21 cellular contexts compared by ENCODE assay signal in the genomic region with DNA sequence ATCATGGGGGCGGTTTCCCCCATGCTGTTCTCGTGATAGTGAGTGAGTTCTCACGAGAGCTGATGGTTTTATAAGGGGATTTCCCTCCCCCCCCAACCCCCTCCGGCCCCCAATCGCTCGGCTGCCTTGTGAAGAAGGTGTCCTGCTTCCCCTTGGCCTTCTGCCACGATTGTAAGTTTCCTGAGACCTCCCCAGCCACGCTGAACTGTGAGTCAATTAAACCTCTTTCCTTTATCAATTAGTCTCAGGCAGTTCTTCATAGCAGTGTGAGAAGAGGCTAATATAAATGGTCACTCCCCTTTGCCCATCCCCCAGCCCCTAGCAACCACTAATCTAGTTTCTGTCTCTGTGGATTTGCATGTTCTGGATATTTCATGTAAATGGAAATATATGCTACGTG. TPM values are rescaled to one million over a fixed set of nuclear protein-coding genes. Genes with fewer than 3 reads are reported as not detected.
DNase-seq lines count a peak whose midpoint lies in the region; ATAC-seq, FAIRE-seq and TF ChIP-seq lines count a peak whose summit lies in the region.
"Had no signal": no experiment of that assay in that cellular context is flagged by ENCODE, and none has a peak within 500 bp of the region (broad histone marks: within the 10 kb centered on the region; RNA-seq: fewer than 3 reads in every experiment).

No MANE protein-coding gene starts in this region.

- H3K9me3 ChIP-seq in GM12878 (replicated peaks; ENCODE audit: control insufficient read depth, insufficient read depth, low read length), result no peaks in the 10 kb centered on the region; the same call in 2 of the 3 replicates
- no peaks in the 10 kb centered on the region for H3K9me3 ChIP-seq in endothelial cell of umbilical vein (replicated peaks; ENCODE audit: control insufficient read depth, insufficient read depth, low read length)
- H3K9me3 ChIP-seq: BE2C had no signal

- H2AFZ ChIP-seq in GM12878 (ENCODE audit: control insufficient read depth, low read depth, low read length) (no peak overlapping the region), endothelial cell of umbilical vein (ENCODE audit: low read depth, low read length) (no peak overlapping the region)
- H2AFZ ChIP-seq: GM23248 had no signal

- H3K27me3 ChIP-seq in GM12878 (replicated peaks in 1 of 2; ENCODE audit: control insufficient read depth in 2 of 2, insufficient read depth in 2 of 2, low read length in 1 of 2), result no peaks in the 10 kb centered on the region
- H3K27me3 ChIP-seq in endothelial cell of umbilical vein (ENCODE audit: control insufficient read depth in 2 of 2, insufficient read depth in 2 of 2, low read length in 2 of 2), result no peaks in the 10 kb centered on the region
- H3K27me3 ChIP-seq: BE2C had no signal

- no peak for TF ChIP-seq CTCF in GM12878 (IDR thresholded peaks at IDR 0.05 in 2 of 3, conservative IDR thresholded peaks at IDR 0.05 in 1 of 3; ENCODE audit: control insufficient read depth in 2 of 3, extremely low read depth in 1 of 3, insufficient read depth in 1 of 3, low read depth in 3 of 3, low read length in 3 of 3)
- no peak for TF ChIP-seq CTCF in endothelial cell of umbilical vein (IDR thresholded peaks at IDR 0.05; ENCODE audit: extremely low read depth in 1 of 2, insufficient read depth in 1 of 2, low read depth in 1 of 2, low read length in 2 of 2)

- TF ChIP-seq EP300 in GM12878 (IDR thresholded peaks at IDR 0.05; ENCODE audit: borderline replicate concordance in 1 of 2, control insufficient read depth in 1 of 2, low read depth in 2 of 2, low read length in 2 of 2), result no peak

- RAD21 ChIA-PET in GM12878 (lab: Charles Lee; ENCODE audit: unreplicated experiment), result no interaction called here

- no peak overlapping the region for H3K9ac ChIP-seq in GM12878 (ENCODE audit: control insufficient read depth, insufficient read depth, low read length)
- no peak overlapping the region for H3K9ac ChIP-seq in endothelial cell of umbilical vein (replicated peaks; ENCODE audit: extremely low read depth, insufficient read depth, low read length)
- H3K9ac ChIP-seq: BLaER1 treated with 17β-estradiol and CSF1 and Interleukin-3, amounts not matched to agents 10 nM and 100 nM; GM23248 had no signal

- H3K36me3 ChIP-seq in GM12878 (ENCODE audit: control insufficient read depth in 2 of 2, insufficient read depth in 2 of 2, low read length in 1 of 2), result no peaks in the 10 kb centered on the region
- no peaks in the 10 kb centered on the region for H3K36me3 ChIP-seq in endothelial cell of umbilical vein (ENCODE audit: control insufficient read depth in 2 of 2, extremely low read depth in 1 of 2, insufficient read depth in 2 of 2, low read length in 2 of 2)
- H3K36me3 ChIP-seq: BE2C; BLaER1 treated with 17β-estradiol and CSF1 and Interleukin-3, amounts not matched to agents 10 nM and 100 nM had no signal

- SMC1A ChIA-PET in GM12878 (lab: Charles Lee; ENCODE audit: uncharacterized antibody, unreplicated experiment), result no interaction called here

- H3K4me3 ChIP-seq in GM12878 (no peak overlapping the region), endothelial cell of umbilical vein (replicated peaks in 1 of 3; ENCODE audit: insufficient read depth in 1 of 3, low read depth in 1 of 3, low read length in 3 of 3) (no peak overlapping the region)
- H3K4me3 ChIP-seq: BLaER1 treated with 17β-estradiol and CSF1 and Interleukin-3, amounts not matched to agents 10 nM and 100 nM; GM23248 had no signal

- POLR2A ChIA-PET in GM12878 (lab: Charles Lee) (no interaction called here), endothelial cell of umbilical vein (lab: Charles Lee) (no interaction called here)

- H4K20me1 ChIP-seq in GM12878 (ENCODE audit: control insufficient read depth, insufficient read depth) (no peaks in the 10 kb centered on the region), endothelial cell of umbilical vein (replicated peaks; ENCODE audit: control insufficient read depth, extremely low read depth, insufficient read depth, low read length) (no peaks in the 10 kb centered on the region)
- H4K20me1 ChIP-seq: BLaER1 treated with 17β-estradiol and CSF1 and Interleukin-3, amounts not matched to agents 10 nM and 100 nM had no signal

- no peaks in the 10 kb centered on the region for H3K4me1 ChIP-seq in GM12878 (ENCODE audit: control insufficient read depth, insufficient read depth, low read length)
- H3K4me1 ChIP-seq in endothelial cell of umbilical vein (ENCODE audit: control insufficient read depth, extremely low read depth, insufficient read depth, low read length), result peaks cover 32% of the 10 kb centered on the region
- H3K4me1 ChIP-seq: BE2C had no signal

- no peak overlapping the region for H3K4me2 ChIP-seq in GM12878 (ENCODE audit: control insufficient read depth, insufficient read depth)
- H3K4me2 ChIP-seq in endothelial cell of umbilical vein (ENCODE audit: insufficient read depth, low read length), result no peak overlapping the region

- DNase-seq in NCI-H526 (lab: John Stamatoyannopoulos, UW), result peak; percentile 93 to 95
- no peak for DNase-seq in GM12878 (ENCODE audit: low read depth, low spot score)
- DNase-seq in endothelial cell of umbilical vein (ENCODE audit: low read depth, low spot score), result peak; percentile 47
- no peak for DNase-seq in AML-193 (lab: John Stamatoyannopoulos, UW)
- DNase-seq in HCEC 1CT, result no peak
- DNase-seq in HTR-8/SVneo (ENCODE audit: insufficient read length, low spot score), result no peak
- DNase-seq: BE2C; CD4-positive, alpha-beta T cell; CD8-positive, alpha-beta memory T cell; DMS 273 treated with DMSO at 0.1 percent for 48 hours; DMS79 treated with DMSO at 0.1 percent for 48 hours; GF-D8; GM23248; H7 had no signal

- no peak overlapping the region for H3K27ac ChIP-seq in GM12878 (ENCODE audit: control insufficient read depth, insufficient read depth)
- no peak overlapping the region for H3K27ac ChIP-seq in endothelial cell of umbilical vein (ENCODE audit: insufficient read depth, low read depth, low read length)
- H3K27ac ChIP-seq: BLaER1 treated with 17β-estradiol and CSF1 and Interleukin-3, amounts not matched to agents 10 nM and 100 nM; GM23248 had no signal

- 15% methylated on average over 8 of the region's 9 CpGs for WGBS in GM12878 (ENCODE audit: insufficient coverage, insufficient replicate concordance, low lambda C conversion rate, missing lambda C conversion rate)

- BruUV-seq in GM12878 (replicated peaks; lab: Mats Ljungman, UMichigan), result no TSS peak
- BruUV-seq in endothelial cell of umbilical vein (replicated peaks; lab: Mats Ljungman, UMichigan), result no TSS peak

- ATAC-seq in GM12878 (peak; percentile 36), HG03521 (IDR thresholded peaks at IDR 0.05; ENCODE audit: unreplicated experiment) (no peak)
- ATAC-seq: HCT116 had no signal

- no peak for FAIRE-seq in GM12878 (lab: Jason Lieb, UNC)
- no peak for FAIRE-seq in endothelial cell of umbilical vein (lab: Jason Lieb, UNC)
- FAIRE-seq in HTR-8/SVneo (lab: Jason Lieb, UNC), result no peak
- FAIRE-seq: D721Med, GM12892, H1 had no signal

- H3K79me2 ChIP-seq in GM12878 (ENCODE audit: control insufficient read depth, insufficient read depth, low read length) (no peaks in the 10 kb centered on the region), endothelial cell of umbilical vein (ENCODE audit: control insufficient read depth, insufficient read depth, low read length) (no peaks in the 10 kb centered on the region)

- no peaks in the 10 kb centered on the region for H3K9me1 ChIP-seq in endothelial cell of umbilical vein (replicated peaks; ENCODE audit: control insufficient read depth, extremely low read depth, insufficient read depth, low read length)

- intact Hi-C loops in GM12878 (cut with micrococcal nuclease; ENCODE audit: unreplicated experiment) (loop anchor here (10.0 kb wide), 1 partner anchor 196 kb away; no protein-coding TSS in a partner anchor), endothelial cell of umbilical vein (cut with micrococcal nuclease) (loop anchor here (5.0 kb wide), 1 partner anchor 108 kb away; no protein-coding TSS in a partner anchor)

- TF ChIP-seq POLR2A in GM12878 (IDR thresholded peaks at IDR 0.05; ENCODE audit: low read depth, low read length) (no peak), endothelial cell of umbilical vein (IDR thresholded peaks at IDR 0.05; ENCODE audit: low read depth, low read length) (no peak)

- dilution Hi-C loops in endothelial cell of umbilical vein (cut with MboI; ENCODE audit: extremely low pct_ligation_motif_present, low sequenced_read_pairs), result no loop called here

- in situ Hi-C loops in GM12878 (cut with MboI), result no loop called here

- no peak for TF ChIP-seq RAD21 in GM12878 (IDR thresholded peaks at IDR 0.05; ENCODE audit: insufficient read depth, low read depth, low read length)

- CTCF ChIA-PET in GM12878 (lab: Yijun Ruan, JAX) (interaction anchor here (1.1 kb wide), 1 partner anchor 371 kb away, joined by 3 read pairs; no protein-coding TSS in a partner anchor), endothelial cell of umbilical vein (lab: Charles Lee) (no interaction called here)

RNA-seq across cellular contexts. Expression of gene GPR143, which starts 16.5 kb away (rescaled TPM):
- total RNA-seq in GM12878 (2013; cell fraction: nucleolus; rRNA removed), result not detected in 2 replicates
- total RNA-seq in GM12878 (2014; rRNA removed) (0.11 and 0.16 TPM in 2 replicates), GM12878 (2014; rRNA removed; fragmentation: Illumina TruSeq; extraction: Trizol) (not detected in 2 replicates), GM12878 (2021) (not detected in 2 replicates), endothelial cell of umbilical vein (9.3 and 9.7 TPM in 2 replicates)
- polyA plus RNA-seq in GM12878 (2011; ENCODE audit: low read depth), result not detected
- polyA plus RNA-seq in GM12878 (2011; rRNA removed) (0.14 and 0.19 TPM in 2 replicates), GM12878 (2014; fragmentation: Illumina TruSeq; extraction: Trizol) (not detected in 2 replicates), GM12878 (2014; fragmentation: Nextera tagmentation; extraction: Ambion mirVana) (under 1 TPM; 0.05 to 0.31 TPM), GM12878 (2014; rRNA removed) (0.15 and 0.36 TPM in 2 replicates), GM12878 (2016; fragmentation: Nextera tagmentation; extraction: Ambion mirVana) (not detected), endothelial cell of umbilical vein (17.7 TPM in 2 replicates)
- 0.07 and 0.10 TPM in 2 replicates for polyA plus RNA-seq in GM12878 (2011; cell fraction: cytosol; rRNA removed)
- polyA plus RNA-seq in GM12878 (2011; cell fraction: nucleus; rRNA removed), result 0.10 and 0.20 TPM in 2 replicates
- polyA plus RNA-seq in GM12878 (2012), result not detected in 2 replicates
- polyA minus RNA-seq in GM12878 (2011; rRNA and poly(A)+ RNA removed), result not detected in 2 replicates
- not detected in 2 replicates for polyA minus RNA-seq in GM12878 (2011; cell fraction: cytosol; rRNA and poly(A)+ RNA removed)
- not detected in 2 replicates for polyA minus RNA-seq in GM12878 (2011; cell fraction: nucleus; rRNA and poly(A)+ RNA removed)
- polyA plus RNA-seq in endothelial cell of umbilical vein (2011; cell fraction: cytosol; rRNA removed), result 10.7 and 11.1 TPM in 2 replicates
- polyA plus RNA-seq in endothelial cell of umbilical vein (2011; cell fraction: nucleus; rRNA removed), result 9.2 and 9.5 TPM in 2 replicates
- polyA plus RNA-seq in endothelial cell of umbilical vein (2012), result 24.0 and 53.7 TPM in 2 replicates
- polyA minus RNA-seq in endothelial cell of umbilical vein, result 14.8 and 31.4 TPM in 2 replicates
- not detected for polyA minus RNA-seq in endothelial cell of umbilical vein (2011; cell fraction: cytosol; rRNA and poly(A)+ RNA removed)
- polyA minus RNA-seq in endothelial cell of umbilical vein (2011; cell fraction: nucleus; rRNA and poly(A)+ RNA removed), result 4.6 and 5.7 TPM in 2 replicates
- total RNA-seq: CD4-positive, alpha-beta T cell; CD8-positive, alpha-beta memory T cell; GM23248 had no signal
- polyA plus RNA-seq: CD14-positive monocyte, GM23248 had no signal

RNA-seq across cellular contexts. Expression of gene SHROOM2, which starts 37.1 kb away (rescaled TPM):
- not detected in 2 replicates for total RNA-seq in GM12878 (2013; cell fraction: nucleolus; rRNA removed)
- 0.05 and 0.06 TPM in 2 replicates for total RNA-seq in GM12878 (2014; rRNA removed)
- under 0.01 and 0.05 TPM in 2 replicates for total RNA-seq in GM12878 (2014; rRNA removed; fragmentation: Illumina TruSeq; extraction: Trizol)
- 0.15 and 0.27 TPM in 2 replicates for total RNA-seq in GM12878 (2021)
- not detected for polyA plus RNA-seq in GM12878 (2011; ENCODE audit: low read depth)
- polyA plus RNA-seq in GM12878 (2011; rRNA removed), result 0.03 and 0.07 TPM in 2 replicates
- polyA plus RNA-seq in GM12878 (2011; cell fraction: cytosol; rRNA removed), result 0.03 and 0.10 TPM in 2 replicates
- polyA plus RNA-seq in GM12878 (2011; cell fraction: nucleus; rRNA removed), result 0.03 and 0.07 TPM in 2 replicates
- 0.04 TPM in 1 of 2 replicates, not detected in the other for polyA plus RNA-seq in GM12878 (2012)
- 0.12 and 0.24 TPM in 2 replicates for polyA plus RNA-seq in GM12878 (2014; fragmentation: Illumina TruSeq; extraction: Trizol)
- polyA plus RNA-seq in GM12878 (2014; fragmentation: Nextera tagmentation; extraction: Ambion mirVana), result not detected
- 0.08 and 0.09 TPM in 2 replicates for polyA plus RNA-seq in GM12878 (2014; rRNA removed)
- under 1 TPM; 0.09 to 0.12 TPM for polyA plus RNA-seq in GM12878 (2016; fragmentation: Nextera tagmentation; extraction: Ambion mirVana)
- 0.07 and 0.10 TPM in 2 replicates for polyA minus RNA-seq in GM12878 (2011; rRNA and poly(A)+ RNA removed)
- polyA minus RNA-seq in GM12878 (2011; cell fraction: cytosol; rRNA and poly(A)+ RNA removed), result not detected in 2 replicates
- polyA minus RNA-seq in GM12878 (2011; cell fraction: nucleus; rRNA and poly(A)+ RNA removed), result 0.19 TPM in 1 of 2 replicates, not detected in the other
- 10.4 and 11.8 TPM in 2 replicates for total RNA-seq in endothelial cell of umbilical vein
- 3.7 and 3.8 TPM in 2 replicates for polyA plus RNA-seq in endothelial cell of umbilical vein
- 4.0 and 4.2 TPM in 2 replicates for polyA plus RNA-seq in endothelial cell of umbilical vein (2011; cell fraction: cytosol; rRNA removed)
- 8.2 and 9.5 TPM in 2 replicates for polyA plus RNA-seq in endothelial cell of umbilical vein (2011; cell fraction: nucleus; rRNA removed)
- polyA plus RNA-seq in endothelial cell of umbilical vein (2012), result 7.1 and 7.9 TPM in 2 replicates
- polyA minus RNA-seq in endothelial cell of umbilical vein, result 6.6 and 6.9 TPM in 2 replicates
- polyA minus RNA-seq in endothelial cell of umbilical vein (2011; cell fraction: cytosol; rRNA and poly(A)+ RNA removed), result not detected
- 9.2 and 10.8 TPM in 2 replicates for polyA minus RNA-seq in endothelial cell of umbilical vein (2011; cell fraction: nucleus; rRNA and poly(A)+ RNA removed)
- total RNA-seq: CD4-positive, alpha-beta T cell; CD8-positive, alpha-beta memory T cell had no signal
- polyA plus RNA-seq: CD14-positive monocyte; CD8-positive, alpha-beta memory T cell had no signal

Comparison
In these comparisons a context has a peak if more than half of its experiments do, and no peak if none do; other contexts are left out.
1. DNase-seq: peak in NCI-H526 (2 of 2) and endothelial cell of umbilical vein (single experiment); none in GM12878 (single experiment), AML-193 (0 of 2), HCEC 1CT (single experiment) and HTR-8/SVneo (single experiment).